8 cellular contexts compared by ENCODE assay signal in genomic region chr13:45206340-45206739, GRCh38. TPM values are rescaled to one million over a fixed set of nuclear protein-coding genes. Genes with fewer than 3 reads are reported as not detected.
DNase-seq lines count a peak whose midpoint lies in the region; ATAC-seq, FAIRE-seq and TF ChIP-seq lines count a peak whose summit lies in the region.

No MANE protein-coding gene starts in this region.

- peak; percentile 55 for ATAC-seq in HG02623 (IDR thresholded peaks at IDR 0.05; ENCODE audit: unreplicated experiment)
- ATAC-seq in left colon = peak; percentile 12
- ATAC-seq in HG02840 (IDR thresholded peaks at IDR 0.05; ENCODE audit: low FRiP score, unreplicated experiment) = no peak
- no peak for ATAC-seq in HG03025 (IDR thresholded peaks at IDR 0.05; ENCODE audit: low FRiP score, unreplicated experiment)

- TF ChIP-seq POLR2A in adrenal gland (IDR thresholded peaks at IDR 0.05) = no peak

- no peak for TF ChIP-seq CTCF in adrenal gland (IDR thresholded peaks at IDR 0.05)
- no peak for TF ChIP-seq CTCF in D721Med (IDR thresholded peaks at IDR 0.05; ENCODE audit: insufficient read depth, missing control alignments)

- no peak overlapping the region for H3K4me3 ChIP-seq in adrenal gland

- no peaks in the 10 kb centered on the region for H3K27me3 ChIP-seq in adrenal gland

- intact Hi-C loops in adrenal gland (cut with DNase I) = no loop called here
- intact Hi-C loops in left colon (cut with DNase I, micrococcal nuclease) = no loop called here

- H3K27ac ChIP-seq in adrenal gland = peak overlapping the region in 4 of 5 donors; percentile 6 to 85 (median 62)

- no peaks in the 10 kb centered on the region for H3K36me3 ChIP-seq in adrenal gland (replicated peaks in 1 of 2)

- H3K9me3 ChIP-seq in adrenal gland (replicated peaks in 1 of 3) = no peaks in the 10 kb centered on the region

- H3K4me1 ChIP-seq in adrenal gland (replicated peaks in 1 of 2) = peaks cover 16 to 26% of the 10 kb centered on the region in 2 donors

- DNase-seq in GM04504 (ENCODE audit: low read depth) (peak; percentile 62), adrenal gland (no peak), left colon (no peak), D721Med (ENCODE audit: insufficient read length, low spot score) (no peak), SKM-1 treated with dmso at 0.1 percent for 144 hours (lab: John Stamatoyannopoulos, UW; ENCODE audit: unreplicated experiment) (no peak)

- no peak for FAIRE-seq in D721Med (lab: Jason Lieb, UNC)

RNA-seq across cellular contexts. Expression of gene KCTD4, which starts 5.5 kb away (rescaled TPM):
- total RNA-seq in adrenal gland (not detected), left colon (under 1 TPM in 1 of 2 donors, not detected in 1; 0.45 TPM)
- under 1 TPM in 1 of 3 donors, not detected in 2; 0.10 TPM for polyA plus RNA-seq in adrenal gland

Comparison
In these comparisons a context has a peak if more than half of its experiments do, and no peak if none do; other contexts are left out.
1. ATAC-seq: peak in HG02623 (single experiment) and left colon (single experiment); none in HG02840 (single experiment) and HG03025 (single experiment).